Comparison of ENCODE assay signal across 18 cellular contexts in the genomic region with DNA sequence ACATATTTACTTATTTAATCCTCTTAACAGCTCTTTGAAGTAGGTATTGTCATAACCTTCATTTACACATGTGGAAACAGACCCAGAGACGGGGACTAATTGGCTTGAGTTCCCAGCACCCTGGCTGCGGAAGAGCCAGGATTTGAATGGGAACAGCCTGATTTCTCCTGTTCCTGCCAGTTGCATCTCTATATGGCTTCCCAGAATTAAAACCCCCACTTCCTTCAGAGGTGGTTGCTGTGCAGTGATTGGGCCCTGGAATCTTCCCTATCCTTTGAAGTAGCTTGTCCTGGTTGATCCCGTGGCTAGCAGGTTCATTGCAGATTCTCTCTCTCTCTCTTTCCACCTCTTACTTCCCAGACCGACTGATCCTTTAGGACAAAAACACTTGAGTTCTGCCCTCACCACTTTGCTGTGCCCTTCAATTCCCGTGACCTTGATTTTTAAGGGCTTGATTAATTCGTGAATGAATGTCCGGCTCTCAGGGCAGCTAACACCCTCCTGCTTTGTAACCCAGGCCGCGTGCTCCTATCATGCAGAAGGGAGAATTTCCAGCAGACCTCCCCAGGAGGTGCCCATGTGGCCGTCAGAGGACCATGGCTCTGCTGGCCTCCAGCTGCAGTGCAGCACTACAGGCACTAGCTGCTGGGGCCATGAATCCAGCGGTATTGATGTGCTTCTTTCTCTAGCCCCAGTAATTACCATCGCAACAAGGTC.
DNase-seq lines count a peak whose midpoint lies in the region; ATAC-seq and TF ChIP-seq lines count a peak whose summit lies in the region.
"Had no signal": no experiment of that assay in that cellular context is flagged by ENCODE, and none has a peak within 500 bp of the region (broad histone marks: within the 10 kb centered on the region; RNA-seq: fewer than 3 reads in every experiment).

No MANE protein-coding gene starts in this region.

- peak overlapping the region; percentile 14 for H3K14ac ChIP-seq in neuronal stem cell (ENCODE audit: low read length)

- H4K91ac ChIP-seq in neuronal stem cell (ENCODE audit: low read depth, low read length, poor library complexity) = no peak overlapping the region

- no peak overlapping the region for H3K9ac ChIP-seq in neuronal stem cell (ENCODE audit: low read depth, low read length, poor library complexity)
- H3K9ac ChIP-seq: SK-N-SH had no signal

- intact Hi-C loops in heart left ventricle (cut with DNase I) = no loop called here

- no peak overlapping the region for H3K4me3 ChIP-seq in heart left ventricle
- H3K4me3 ChIP-seq in neuronal stem cell (ENCODE audit: low read length in 2 of 2) = no peak overlapping the region
- H3K4me3 ChIP-seq: lower lobe of right lung, suprapubic skin had no signal

- 25 to 30% (median 28%) methylated on average over 12 of the region's 12 CpGs for WGBS in heart left ventricle, 4 donors
- no CpG with 5 or more reads among the region's 12 CpGs for WGBS in neuronal stem cell (ENCODE audit: extremely low coverage in 2 of 2, insufficient read length in 2 of 2, insufficient replicate concordance in 1 of 2), 2 donors

- no peak for TF ChIP-seq POLR2A in heart left ventricle (IDR thresholded peaks at IDR 0.05)

- H3K4me1 ChIP-seq in heart left ventricle (peaks cover 0 to 23% (median 0%) of the 10 kb centered on the region in 12 donors), neuronal stem cell (ENCODE audit: control insufficient read depth in 2 of 2, insufficient read depth in 1 of 2, low read depth in 1 of 2, low read length in 2 of 2) (peaks cover 15 to 16% of the 10 kb centered on the region in 2 donors)
- H3K4me1 ChIP-seq: lower lobe of right lung, suprapubic skin had no signal

- peak overlapping the region; percentile 63 for H3K18ac ChIP-seq in neuronal stem cell (ENCODE audit: low read length)

- no peak overlapping the region for H3K23ac ChIP-seq in neuronal stem cell (ENCODE audit: low read depth, low read length, poor library complexity)

- no peak overlapping the region for H2BK15ac ChIP-seq in neuronal stem cell (ENCODE audit: low read length)

- H2AFZ ChIP-seq in neuronal stem cell (ENCODE audit: low read length) = peak overlapping the region; percentile 75

- H3K27me3 ChIP-seq in heart left ventricle (no peaks in the 10 kb centered on the region), neuronal stem cell (ENCODE audit: control insufficient read depth in 3 of 3, insufficient read depth in 3 of 3, low read depth in 1 of 3, low read length in 3 of 3) (no peaks in the 10 kb centered on the region)
- H3K27me3 ChIP-seq: suprapubic skin had no signal

- H2AK5ac ChIP-seq in neuronal stem cell (ENCODE audit: low read depth, low read length) = no peak overlapping the region

- DNase-seq in NCI-H1417 (lab: John Stamatoyannopoulos, UW) = peak; percentile 53 to 80 (median 53)
- no peak for DNase-seq in NCI-H1417 treated with DMSO at 0.1 percent for 48 hours (lab: John Stamatoyannopoulos, UW)
- peak; percentile 68 for DNase-seq in NCI-H345 (lab: John Stamatoyannopoulos, UW)
- DNase-seq in heart left ventricle = no peak
- no peak for DNase-seq in neuronal stem cell (ENCODE audit: low spot score)
- DNase-seq in 8988T = no peak
- no peak for DNase-seq in activated T-cell treated with anti-CD3 and anti-CD28 coated beads, Interleukin-2, amount 50 U/mL, for 1 hour
- DNase-seq in mucosa of gallbladder (ENCODE audit: low spot score) = no peak
- DNase-seq: activated CD4-positive, alpha-beta memory T cell treated with anti-CD3 and anti-CD28 coated beads for 36 hours; amygdala; CD4-positive, alpha-beta T cell; erythroblast; Kasumi-1; lower lobe of right lung; natural killer cell; NCI-H1694; SK-N-SH had no signal

- ATAC-seq in heart left ventricle = peak; percentile 40 to 71 (median 64)
- ATAC-seq: lower lobe of right lung, natural killer cell had no signal

- H3K9me3 ChIP-seq in heart left ventricle = peaks cover 0 to 14% (median 4%) of the 10 kb centered on the region in 12 donors
- H3K9me3 ChIP-seq in neuronal stem cell (replicated peaks in 1 of 2; ENCODE audit: control insufficient read depth in 2 of 2, insufficient read depth in 1 of 2, low read depth in 1 of 2, low read length in 2 of 2) = peaks cover 0 to 2% of the 10 kb centered on the region in 2 donors
- H3K9me3 ChIP-seq: suprapubic skin had no signal

- H3K4ac ChIP-seq in neuronal stem cell (ENCODE audit: low read length) = no peak overlapping the region

- no peaks in the 10 kb centered on the region for H3K79me1 ChIP-seq in neuronal stem cell (ENCODE audit: low read depth, low read length)

- no peak overlapping the region for H3K4me2 ChIP-seq in neuronal stem cell (ENCODE audit: insufficient read depth, low read length, poor library complexity, severe bottlenecking)
- H3K4me2 ChIP-seq: SK-N-SH had no signal

- H3K36me3 ChIP-seq in heart left ventricle (no peaks in the 10 kb centered on the region), neuronal stem cell (replicated peaks in 1 of 2; ENCODE audit: control insufficient read depth in 2 of 2, insufficient read depth in 2 of 2, low read length in 2 of 2) (no peaks in the 10 kb centered on the region)
- H3K36me3 ChIP-seq: lower lobe of right lung, suprapubic skin had no signal

- H3K27ac ChIP-seq in heart left ventricle = peak overlapping the region in 5 of 12 donors; percentile 15 to 47 (median 19)
- no peak overlapping the region for H3K27ac ChIP-seq in neuronal stem cell (replicated peaks; ENCODE audit: low read length)
- H3K27ac ChIP-seq: lower lobe of right lung, suprapubic skin had no signal

- no peak overlapping the region for H2BK12ac ChIP-seq in neuronal stem cell (ENCODE audit: low read length)

- no peak for TF ChIP-seq CTCF in heart left ventricle (IDR thresholded peaks at IDR 0.05)

- H2BK5ac ChIP-seq in neuronal stem cell (ENCODE audit: low read length) = no peak overlapping the region

- H2BK120ac ChIP-seq in neuronal stem cell (ENCODE audit: low read depth, low read length) = no peak overlapping the region

- H4K8ac ChIP-seq in neuronal stem cell (ENCODE audit: low read depth, low read length) = no peak overlapping the region

Comparison
In these comparisons a context has a peak if more than half of its experiments do, and no peak if none do; other contexts are left out.
1. DNase-seq: peak in NCI-H1417 (3 of 3) and NCI-H345 (single experiment); none in NCI-H1417 treated with DMSO at 0.1 percent for 48 hours (single experiment), heart left ventricle (0 of 5), neuronal stem cell (single experiment), 8988T (single experiment), activated T-cell treated with anti-CD3 and anti-CD28 coated beads, Interleukin-2, amount 50 U/mL, for 1 hour (single experiment) and mucosa of gallbladder (single experiment).